Comparison of ENCODE assay signal across 1 cellular context in the genomic region with DNA sequence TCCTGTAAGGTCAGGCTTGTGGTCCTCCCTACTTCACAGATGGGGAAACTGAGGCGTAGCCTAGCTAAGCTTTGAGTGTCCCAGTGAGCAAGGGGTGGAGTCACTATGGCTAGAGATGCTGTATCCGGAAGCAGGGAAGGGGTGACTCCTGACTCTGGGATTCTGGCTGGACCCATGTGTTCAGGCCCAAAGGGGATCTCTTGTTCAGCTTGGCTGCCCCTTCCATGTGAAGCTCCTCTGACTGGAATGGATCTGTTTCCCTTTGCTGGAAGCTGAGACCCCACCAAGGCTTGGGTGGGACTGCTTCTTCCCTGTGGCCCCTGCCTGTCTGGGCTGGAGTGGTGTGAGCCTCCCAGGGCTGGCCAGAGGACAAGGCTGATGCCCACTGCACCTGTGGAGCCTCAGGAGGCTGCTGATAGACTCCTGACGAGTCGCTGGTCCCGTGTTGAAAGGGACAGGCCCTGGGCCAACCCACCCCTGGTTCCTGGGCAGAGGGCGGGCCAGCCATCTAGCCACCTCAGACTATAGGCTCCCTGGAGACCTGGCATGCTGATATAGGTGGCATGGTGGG.
TF ChIP-seq lines count a peak whose summit lies in the region.

No MANE protein-coding gene starts in this region.

TF ChIP-seq in GM12878, 131 proteins besides CTCF, POLR2A, EP300 and RAD21:
- TF ChIP-seq, protein P1, sequence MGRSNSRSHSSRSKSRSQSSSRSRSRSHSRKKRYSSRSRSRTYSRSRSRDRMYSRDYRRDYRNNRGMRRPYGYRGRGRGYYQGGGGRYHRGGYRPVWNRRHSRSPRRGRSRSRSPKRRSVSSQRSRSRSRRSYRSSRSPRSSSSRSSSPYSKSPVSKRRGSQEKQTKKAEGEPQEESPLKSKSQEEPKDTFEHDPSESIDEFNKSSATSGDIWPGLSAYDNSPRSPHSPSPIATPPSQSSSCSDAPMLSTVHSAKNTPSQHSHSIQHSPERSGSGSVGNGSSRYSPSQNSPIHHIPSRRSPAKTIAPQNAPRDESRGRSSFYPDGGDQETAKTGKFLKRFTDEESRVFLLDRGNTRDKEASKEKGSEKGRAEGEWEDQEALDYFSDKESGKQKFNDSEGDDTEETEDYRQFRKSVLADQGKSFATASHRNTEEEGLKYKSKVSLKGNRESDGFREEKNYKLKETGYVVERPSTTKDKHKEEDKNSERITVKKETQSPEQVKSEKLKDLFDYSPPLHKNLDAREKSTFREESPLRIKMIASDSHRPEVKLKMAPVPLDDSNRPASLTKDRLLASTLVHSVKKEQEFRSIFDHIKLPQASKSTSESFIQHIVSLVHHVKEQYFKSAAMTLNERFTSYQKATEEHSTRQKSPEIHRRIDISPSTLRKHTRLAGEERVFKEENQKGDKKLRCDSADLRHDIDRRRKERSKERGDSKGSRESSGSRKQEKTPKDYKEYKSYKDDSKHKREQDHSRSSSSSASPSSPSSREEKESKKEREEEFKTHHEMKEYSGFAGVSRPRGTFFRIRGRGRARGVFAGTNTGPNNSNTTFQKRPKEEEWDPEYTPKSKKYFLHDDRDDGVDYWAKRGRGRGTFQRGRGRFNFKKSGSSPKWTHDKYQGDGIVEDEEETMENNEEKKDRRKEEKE (IDR thresholded peaks at IDR 0.05), result no peak
- TF ChIP-seq, protein P2, sequence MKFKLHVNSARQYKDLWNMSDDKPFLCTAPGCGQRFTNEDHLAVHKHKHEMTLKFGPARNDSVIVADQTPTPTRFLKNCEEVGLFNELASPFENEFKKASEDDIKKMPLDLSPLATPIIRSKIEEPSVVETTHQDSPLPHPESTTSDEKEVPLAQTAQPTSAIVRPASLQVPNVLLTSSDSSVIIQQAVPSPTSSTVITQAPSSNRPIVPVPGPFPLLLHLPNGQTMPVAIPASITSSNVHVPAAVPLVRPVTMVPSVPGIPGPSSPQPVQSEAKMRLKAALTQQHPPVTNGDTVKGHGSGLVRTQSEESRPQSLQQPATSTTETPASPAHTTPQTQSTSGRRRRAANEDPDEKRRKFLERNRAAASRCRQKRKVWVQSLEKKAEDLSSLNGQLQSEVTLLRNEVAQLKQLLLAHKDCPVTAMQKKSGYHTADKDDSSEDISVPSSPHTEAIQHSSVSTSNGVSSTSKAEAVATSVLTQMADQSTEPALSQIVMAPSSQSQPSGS (IDR thresholded peaks at IDR 0.05; ENCODE audit: low read length), result no peak
- TF ChIP-seq SMAD1 (IDR thresholded peaks at IDR 0.05; ENCODE audit: low read depth, partially characterized antibody) (no peak), POLR2AphosphoS2 (IDR thresholded peaks at IDR 0.05; ENCODE audit: low read depth, low read length) (no peak), TARDBP (IDR thresholded peaks at IDR 0.05; ENCODE audit: borderline replicate concordance) (no peak), TBL1XR1 (IDR thresholded peaks at IDR 0.05; ENCODE audit: low read depth, low read length) (no peak)
- TF ChIP-seq, protein P3, sequence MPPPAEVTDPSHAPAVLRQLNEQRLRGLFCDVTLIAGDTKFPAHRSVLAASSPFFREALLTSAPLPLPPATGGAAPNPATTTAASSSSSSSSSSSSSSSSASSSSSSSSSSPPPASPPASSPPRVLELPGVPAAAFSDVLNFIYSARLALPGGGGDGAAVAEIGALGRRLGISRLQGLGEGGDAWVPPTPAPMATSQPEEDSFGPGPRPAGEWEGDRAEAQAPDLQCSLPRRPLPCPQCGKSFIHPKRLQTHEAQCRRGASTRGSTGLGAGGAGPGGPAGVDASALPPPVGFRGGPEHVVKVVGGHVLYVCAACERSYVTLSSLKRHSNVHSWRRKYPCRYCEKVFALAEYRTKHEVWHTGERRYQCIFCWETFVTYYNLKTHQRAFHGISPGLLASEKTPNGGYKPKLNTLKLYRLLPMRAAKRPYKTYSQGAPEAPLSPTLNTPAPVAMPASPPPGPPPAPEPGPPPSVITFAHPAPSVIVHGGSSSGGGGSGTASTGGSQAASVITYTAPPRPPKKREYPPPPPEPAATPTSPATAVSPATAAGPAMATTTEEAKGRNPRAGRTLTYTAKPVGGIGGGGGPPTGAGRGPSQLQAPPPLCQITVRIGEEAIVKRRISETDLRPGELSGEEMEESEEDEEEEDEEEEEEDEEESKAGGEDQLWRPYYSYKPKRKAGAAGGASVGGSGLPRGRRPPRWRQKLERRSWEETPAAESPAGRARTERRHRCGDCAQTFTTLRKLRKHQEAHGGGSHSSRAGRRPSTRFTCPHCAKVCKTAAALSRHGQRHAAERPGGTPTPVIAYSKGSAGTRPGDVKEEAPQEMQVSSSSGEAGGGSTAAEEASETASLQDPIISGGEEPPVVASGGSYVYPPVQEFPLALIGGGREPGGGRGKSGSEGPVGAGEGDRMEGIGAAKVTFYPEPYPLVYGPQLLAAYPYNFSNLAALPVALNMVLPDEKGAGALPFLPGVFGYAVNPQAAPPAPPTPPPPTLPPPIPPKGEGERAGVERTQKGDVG (CRISPR knock-in tag; IDR thresholded peaks at IDR 0.05), result no peak
